ENCODE assay signal across 20 cellular contexts in genomic region chr21:44974676-44975075, GRCh38. TPM values are rescaled to one million over a fixed set of nuclear protein-coding genes. Genes with fewer than 3 reads are reported as not detected.
A peak's percentile ranks its signal among the peaks of the same experiment; 100 is the strongest.
DNase-seq lines count a peak whose midpoint lies in the region; ATAC-seq and TF ChIP-seq lines count a peak whose summit lies in the region.
"Had no signal": no experiment of that assay in that cellular context is flagged by ENCODE, and none has a peak within 500 bp of the region (broad histone marks: within the 10 kb centered on the region; RNA-seq: fewer than 3 reads in every experiment).

No MANE protein-coding gene starts in this region.

- intact Hi-C loops in natural killer cell (cut with micrococcal nuclease), result no loop called here
- intact Hi-C loops in tibial artery (cut with DNase I; ENCODE audit: low total_unique reads), result loop anchor here (5.0 kb wide), 1 partner anchor 63 kb away; no protein-coding TSS in a partner anchor

- no peak for ATAC-seq in natural killer cell treated with Interleukin-12 subunit alpha and Interleukin-12 subunit beta and Interleukin-15 and Interleukin-18, amount 100 ng/mL, for 72 hours
- ATAC-seq in natural killer cell, result no peak
- no peak for ATAC-seq in HG02759 (IDR thresholded peaks at IDR 0.05; ENCODE audit: unreplicated experiment)
- no peak for ATAC-seq in HG03139 (IDR thresholded peaks at IDR 0.05; ENCODE audit: unreplicated experiment)
- ATAC-seq: A549; CD8-positive, alpha-beta T cell had no signal

- no peak overlapping the region for H3K4me3 Mint-ChIP-seq in natural killer cell treated with Interleukin-12 subunit alpha and Interleukin-12 subunit beta and Interleukin-15 and Interleukin-18, amount 100 ng/mL, for 72 hours
- no peak overlapping the region for H3K4me3 Mint-ChIP-seq in natural killer cell
- H3K4me3 Mint-ChIP-seq: B cell; CD4-positive, alpha-beta T cell; CD8-positive, alpha-beta T cell had no signal

- TF ChIP-seq CTCF in natural killer cell (IDR thresholded peaks at IDR 0.05), result no peak
- no peak for TF ChIP-seq CTCF in tibial artery (IDR thresholded peaks at IDR 0.05)

- peak overlapping the region; percentile 31; the same call in 1 of the 2 replicates for H3K27ac ChIP-seq in SK-N-MC
- peak overlapping the region; percentile 93 to 96 for H3K27ac ChIP-seq in tibial artery
- H3K27ac ChIP-seq: 22Rv1; A549; BLaER1 treated with 17β-estradiol and CSF1 and Interleukin-3, amounts not matched to agents 10 nM and 100 nM; C4-2B had no signal

- H3K9me3 ChIP-seq in SK-N-MC (ENCODE audit: low read depth, low read length), result no peaks in the 10 kb centered on the region
- no peaks in the 10 kb centered on the region for H3K9me3 ChIP-seq in iPS-15b (ENCODE audit: control insufficient read depth, insufficient read depth, low read length)
- no peaks in the 10 kb centered on the region for H3K9me3 ChIP-seq in tibial artery
- H3K9me3 ChIP-seq: A549; BLaER1 treated with 17β-estradiol and CSF1 and Interleukin-3, amounts not matched to agents 10 nM and 100 nM; Caco-2 had no signal

- H3K27me3 ChIP-seq in iPS-15b (ENCODE audit: control insufficient read depth, insufficient read depth, low read length) (no peaks in the 10 kb centered on the region), tibial artery (no peaks in the 10 kb centered on the region)

- H3K4me1 Mint-ChIP-seq in natural killer cell treated with Interleukin-12 subunit alpha and Interleukin-12 subunit beta and Interleukin-15 and Interleukin-18, amount 100 ng/mL, for 72 hours (ENCODE audit: low read depth in 2 of 2), result peaks cover 5 to 15% of the 10 kb centered on the region in 2 donors
- peaks cover 14 to 15% of the 10 kb centered on the region in 2 donors for H3K4me1 Mint-ChIP-seq in natural killer cell

- H3K36me3 ChIP-seq in SK-N-MC (ENCODE audit: insufficient read depth, low read length) (peaks cover 23% of the 10 kb centered on the region), iPS-15b (ENCODE audit: control insufficient read depth, insufficient read depth, low read length) (peaks cover 31% of the 10 kb centered on the region), tibial artery (peaks cover 26 to 65% (median 38%) of the 10 kb centered on the region in 3 donors)

- H3K27ac Mint-ChIP-seq in natural killer cell treated with Interleukin-12 subunit alpha and Interleukin-12 subunit beta and Interleukin-15 and Interleukin-18, amount 100 ng/mL, for 72 hours, result no peak overlapping the region
- H3K27ac Mint-ChIP-seq in natural killer cell, result no peak overlapping the region
- H3K27ac Mint-ChIP-seq: B cell; CD4-positive, alpha-beta T cell; CD8-positive, alpha-beta T cell had no signal

- H3K9ac ChIP-seq in SK-N-MC (ENCODE audit: insufficient read length), result no peak overlapping the region
- peak overlapping the region; percentile 12 for H3K9ac ChIP-seq in iPS-15b (ENCODE audit: low read depth, low read length)

- H3K27me3 Mint-ChIP-seq in natural killer cell treated with Interleukin-12 subunit alpha and Interleukin-12 subunit beta and Interleukin-15 and Interleukin-18, amount 100 ng/mL, for 72 hours, result no peaks in the 10 kb centered on the region
- no peaks in the 10 kb centered on the region for H3K27me3 Mint-ChIP-seq in natural killer cell (ENCODE audit: low read depth in 2 of 2)
- H3K27me3 Mint-ChIP-seq: B cell; CD4-positive, alpha-beta T cell had no signal

- H3K4me1 ChIP-seq in iPS-15b (ENCODE audit: control insufficient read depth, insufficient read depth, low read length) (no peaks in the 10 kb centered on the region), tibial artery (peaks cover 0 to 88% (median 53%) of the 10 kb centered on the region in 4 donors)
- H3K4me1 ChIP-seq: Caco-2 had no signal

- H3K36me3 Mint-ChIP-seq in natural killer cell treated with Interleukin-12 subunit alpha and Interleukin-12 subunit beta and Interleukin-15 and Interleukin-18, amount 100 ng/mL, for 72 hours, result no peaks in the 10 kb centered on the region
- no peaks in the 10 kb centered on the region for H3K36me3 Mint-ChIP-seq in natural killer cell

- no peaks in the 10 kb centered on the region for H3K9me3 Mint-ChIP-seq in natural killer cell treated with Interleukin-12 subunit alpha and Interleukin-12 subunit beta and Interleukin-15 and Interleukin-18, amount 100 ng/mL, for 72 hours
- H3K9me3 Mint-ChIP-seq in natural killer cell, result no peaks in the 10 kb centered on the region
- H3K9me3 Mint-ChIP-seq: CD4-positive, alpha-beta T cell; CD8-positive, alpha-beta T cell had no signal

- no peak overlapping the region for H3K4me3 ChIP-seq in SK-N-MC
- H3K4me3 ChIP-seq in iPS-15b (ENCODE audit: low read depth, low read length), result no peak overlapping the region
- peak overlapping the region in 1 of 2 donors; percentile 18 for H3K4me3 ChIP-seq in tibial artery
- H3K4me3 ChIP-seq: A549; BLaER1 treated with 17β-estradiol and CSF1 and Interleukin-3, amounts not matched to agents 10 nM and 100 nM had no signal

- peak; percentile 25 for DNase-seq in natural killer cell treated with Interleukin-12 subunit alpha and Interleukin-12 subunit beta and Interleukin-15 and Interleukin-18, amount 100 ng/mL, for 72 hours (ENCODE audit: low spot score)
- DNase-seq in natural killer cell, result no peak
- DNase-seq in SK-N-MC (ENCODE audit: low read depth, low spot score), result no peak
- DNase-seq in tibial artery, result no peak
- DNase-seq in NCI-H187 (lab: John Stamatoyannopoulos, UW), result no peak
- DNase-seq: AML-193; Caco-2; Calu3; CD4-positive, alpha-beta T cell; CD8-positive, alpha-beta T cell; DMS79 treated with DMSO at 0.1 percent for 48 hours; GF-D8 had no signal

RNA-seq across cellular contexts. Expression of gene SLX9, which starts 34.8 kb away (rescaled TPM):
- total RNA-seq in natural killer cell treated with Interleukin-12 subunit alpha and Interleukin-12 subunit beta and Interleukin-15 and Interleukin-18, amount 100 ng/mL, for 72 hours, result 10 to 100 TPM; 43.5 to 83.6 TPM
- 10 to 100 TPM; 12.8 to 22.9 (median 20.0) TPM for total RNA-seq in natural killer cell

RNA-seq across cellular contexts. Expression of gene ITGB2, which starts 54.0 kb away (rescaled TPM):
- total RNA-seq in natural killer cell treated with Interleukin-12 subunit alpha and Interleukin-12 subunit beta and Interleukin-15 and Interleukin-18, amount 100 ng/mL, for 72 hours, result 1,000 to 10,000 TPM in 1 of 2 donors, 100 to 1,000 TPM in 1; 448 to 1,246 TPM
- 1,000 to 10,000 TPM; 1,223 to 1,393 (median 1,250) TPM for total RNA-seq in natural killer cell
